ENCODE assay signal across 10 cellular contexts in the genomic region with DNA sequence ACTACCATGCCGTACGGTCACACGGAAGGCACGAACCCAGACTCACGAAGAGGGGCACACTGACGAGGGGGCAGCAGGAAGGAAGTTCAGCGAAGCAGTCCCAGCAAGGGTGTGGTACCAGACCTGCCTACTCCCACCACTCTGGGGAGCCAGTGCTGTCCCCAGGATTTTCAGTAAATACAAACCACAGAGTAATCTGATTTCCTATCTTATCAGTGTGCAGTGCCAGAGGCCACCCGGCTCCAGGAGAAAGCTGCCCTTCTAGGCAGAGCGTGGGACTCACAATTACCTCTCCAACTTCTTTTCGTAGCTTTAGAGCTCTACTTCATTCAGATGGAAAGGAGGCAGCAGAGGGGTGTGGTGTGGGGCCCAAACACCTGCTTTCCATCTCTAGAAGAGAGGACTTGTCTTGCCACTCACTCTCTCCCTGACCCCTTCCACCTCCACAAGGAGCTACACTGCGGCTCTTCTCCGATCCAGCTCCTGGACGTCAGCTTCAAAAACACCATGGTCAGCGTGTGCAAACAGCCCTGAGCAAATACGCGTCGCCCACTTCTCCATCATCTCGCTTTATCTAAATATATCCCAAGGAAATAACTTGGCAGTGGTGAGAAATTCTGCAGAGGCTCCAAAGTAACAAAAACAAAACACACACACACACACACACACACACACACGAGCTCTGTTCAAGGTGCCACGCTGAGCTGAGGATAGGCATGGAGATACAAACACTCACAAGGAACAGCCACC.
A peak's percentile ranks its signal among the peaks of the same experiment; 100 is the strongest.
DNase-seq lines count a peak whose midpoint lies in the region; ATAC-seq, FAIRE-seq and TF ChIP-seq lines count a peak whose summit lies in the region.
"Had no signal": no experiment of that assay in that cellular context is flagged by ENCODE, and none has a peak within 500 bp of the region (broad histone marks: within the 10 kb centered on the region; RNA-seq: fewer than 3 reads in every experiment).

No MANE protein-coding gene starts in this region.

- dilution Hi-C loops in endothelial cell of umbilical vein (cut with MboI; ENCODE audit: extremely low pct_ligation_motif_present, low sequenced_read_pairs) = no loop called here

- no peak overlapping the region for H4K8ac ChIP-seq in neuronal stem cell (ENCODE audit: low read depth, low read length)

- no peaks in the 10 kb centered on the region for H3K9me3 Mint-ChIP-seq in CD4-positive, alpha-beta memory T cell

- no TSS peak for BruUV-seq in endothelial cell of umbilical vein (replicated peaks; lab: Mats Ljungman, UMichigan)

- no peaks in the 10 kb centered on the region for H3K27me3 ChIP-seq in CD4-positive, alpha-beta memory T cell (ENCODE audit: insufficient read depth, low read length)
- H3K27me3 ChIP-seq in endothelial cell of umbilical vein (ENCODE audit: control insufficient read depth in 2 of 2, insufficient read depth in 2 of 2, low read length in 2 of 2) = no peaks in the 10 kb centered on the region
- no peaks in the 10 kb centered on the region for H3K27me3 ChIP-seq in pancreas
- peaks cover 0 to 14% (median 0%) of the 10 kb centered on the region in 3 experiments for H3K27me3 ChIP-seq in neuronal stem cell (ENCODE audit: control insufficient read depth in 3 of 3, insufficient read depth in 3 of 3, low read depth in 1 of 3, low read length in 3 of 3)
- H3K27me3 ChIP-seq in Karpas-422 (ENCODE audit: low read length) = no peaks in the 10 kb centered on the region

- peaks cover 12% of the 10 kb centered on the region for H3K79me1 ChIP-seq in neuronal stem cell (ENCODE audit: low read depth, low read length)

- H3K27ac ChIP-seq in CD4-positive, alpha-beta memory T cell (ENCODE audit: low read depth, low read length) = no peak overlapping the region
- H3K27ac ChIP-seq in endothelial cell of umbilical vein (ENCODE audit: insufficient read depth, low read depth, low read length) (no peak overlapping the region), pancreas (peak overlapping the region in 3 of 4 donors; percentile 18 to 58 (median 46)), neuronal stem cell (replicated peaks; ENCODE audit: low read length) (no peak overlapping the region), Karpas-422 (ENCODE audit: low read length) (no peak overlapping the region)

- H3K36me3 Mint-ChIP-seq in CD4-positive, alpha-beta memory T cell = peaks cover 0 to 3% of the 10 kb centered on the region in 2 donors
- peaks cover 2% of the 10 kb centered on the region for H3K36me3 Mint-ChIP-seq in T-helper 17 cell (ENCODE audit: low read depth)

- no peak overlapping the region for H3K23ac ChIP-seq in neuronal stem cell (ENCODE audit: low read depth, low read length, poor library complexity)

- H3K4me3 Mint-ChIP-seq in CD4-positive, alpha-beta memory T cell = peak overlapping the region in 4 of 8 donors; percentile 0 to 55 (median 28)
- H3K4me3 Mint-ChIP-seq in T-helper 17 cell = no peak overlapping the region

- H3K9ac ChIP-seq in endothelial cell of umbilical vein (replicated peaks; ENCODE audit: extremely low read depth, insufficient read depth, low read length) = no peak overlapping the region
- no peak overlapping the region for H3K9ac ChIP-seq in neuronal stem cell (ENCODE audit: low read depth, low read length, poor library complexity)
- no peak overlapping the region for H3K9ac ChIP-seq in Karpas-422 (ENCODE audit: low read length)

- no peak overlapping the region for H3K4ac ChIP-seq in neuronal stem cell (ENCODE audit: low read length)

- H3K14ac ChIP-seq in neuronal stem cell (ENCODE audit: low read length) = no peak overlapping the region

- no peak overlapping the region for H2BK12ac ChIP-seq in neuronal stem cell (ENCODE audit: low read length)

- H3K9me2 ChIP-seq in Karpas-422 (replicated peaks; ENCODE audit: insufficient read depth, low read length) = no peaks in the 10 kb centered on the region

- POLR2A ChIA-PET in CD4-positive, alpha-beta memory T cell (lab: Charles Lee; ENCODE audit: partially characterized antibody) = no interaction called here
- POLR2A ChIA-PET in endothelial cell of umbilical vein (lab: Charles Lee) = interaction anchor here (0.5 to 0.6 kb wide), 2 partner anchors 15 to 120 kb away, joined by 3 to 4 read pairs; no protein-coding TSS in a partner anchor

- H3K79me2 ChIP-seq in endothelial cell of umbilical vein (ENCODE audit: control insufficient read depth, insufficient read depth, low read length) (peaks cover 47% of the 10 kb centered on the region), Karpas-422 (ENCODE audit: low read length) (no peaks in the 10 kb centered on the region)

- intact Hi-C loops in CD4-positive, alpha-beta memory T cell (cut with micrococcal nuclease) = no loop called here
- intact Hi-C loops in endothelial cell of umbilical vein (cut with micrococcal nuclease) = no loop called here
- intact Hi-C loops in pancreas (cut with DNase I) = no loop called here

- FAIRE-seq in endothelial cell of umbilical vein (lab: Jason Lieb, UNC) (peak; percentile 79), pancreas (lab: Jason Lieb, UNC) (no peak)
- FAIRE-seq: TTC549 had no signal

- no peaks in the 10 kb centered on the region for H3K9me3 ChIP-seq in CD4-positive, alpha-beta memory T cell (ENCODE audit: control insufficient read depth in 1 of 2, low read length in 2 of 2)
- H3K9me3 ChIP-seq in T-helper 17 cell (ENCODE audit: control insufficient read depth, low read length, poor library complexity, severe bottlenecking) (no peaks in the 10 kb centered on the region), endothelial cell of umbilical vein (replicated peaks; ENCODE audit: control insufficient read depth, insufficient read depth, low read length) (no peaks in the 10 kb centered on the region), pancreas (no peaks in the 10 kb centered on the region), neuronal stem cell (replicated peaks in 1 of 2; ENCODE audit: control insufficient read depth in 2 of 2, insufficient read depth in 1 of 2, low read depth in 1 of 2, low read length in 2 of 2) (no peaks in the 10 kb centered on the region), Karpas-422 (ENCODE audit: low read length) (no peaks in the 10 kb centered on the region)

- H3K4me3 ChIP-seq in CD4-positive, alpha-beta memory T cell (ENCODE audit: low read length in 2 of 2) = no peak overlapping the region
- no peak overlapping the region for H3K4me3 ChIP-seq in endothelial cell of umbilical vein (replicated peaks in 1 of 3; ENCODE audit: insufficient read depth in 1 of 3, low read depth in 1 of 3, low read length in 3 of 3)
- no peak overlapping the region for H3K4me3 ChIP-seq in pancreas
- H3K4me3 ChIP-seq in neuronal stem cell (ENCODE audit: low read length in 2 of 2) = no peak overlapping the region
- no peak overlapping the region for H3K4me3 ChIP-seq in Karpas-422 (ENCODE audit: low read length)

- no peaks in the 10 kb centered on the region for H3K36me3 ChIP-seq in CD4-positive, alpha-beta memory T cell (ENCODE audit: insufficient read depth, low read length)
- H3K36me3 ChIP-seq in endothelial cell of umbilical vein (ENCODE audit: control insufficient read depth in 2 of 2, extremely low read depth in 1 of 2, insufficient read depth in 2 of 2, low read length in 2 of 2) (no peaks in the 10 kb centered on the region), pancreas (no peaks in the 10 kb centered on the region), neuronal stem cell (replicated peaks in 1 of 2; ENCODE audit: control insufficient read depth in 2 of 2, insufficient read depth in 2 of 2, low read length in 2 of 2) (peaks cover 0 to 5% of the 10 kb centered on the region in 2 donors), Karpas-422 (ENCODE audit: insufficient read depth, low read length) (no peaks in the 10 kb centered on the region)

- H2BK5ac ChIP-seq in neuronal stem cell (ENCODE audit: low read length) = no peak overlapping the region

- H2BK120ac ChIP-seq in neuronal stem cell (ENCODE audit: low read depth, low read length) = no peak overlapping the region

- CTCF ChIA-PET in CD4-positive, alpha-beta memory T cell (lab: Charles Lee; ENCODE audit: partially characterized antibody) = interaction anchor here (0.6 kb wide), 1 partner anchor 190 kb away, joined by 3 read pairs; no protein-coding TSS in a partner anchor
- CTCF ChIA-PET in endothelial cell of umbilical vein (lab: Charles Lee) = interaction anchor here (0.6 to 2.0 kb wide), 10 partner anchors 10 to 171 kb away, joined by 3 to 5 read pairs (median 3); no protein-coding TSS in a partner anchor

- H3K27ac Mint-ChIP-seq in CD4-positive, alpha-beta memory T cell = peak overlapping the region in 6 of 7 donors; percentile 24 to 90 (median 67)
- peak overlapping the region; percentile 91 for H3K27ac Mint-ChIP-seq in T-helper 17 cell

- TF ChIP-seq POLR2A in endothelial cell of umbilical vein (IDR thresholded peaks at IDR 0.05; ENCODE audit: low read depth, low read length) = no peak

- H3K4me1 Mint-ChIP-seq in CD4-positive, alpha-beta memory T cell = peaks cover 52 to 92% (median 69%) of the 10 kb centered on the region in 4 donors
- peaks cover 55% of the 10 kb centered on the region for H3K4me1 Mint-ChIP-seq in T-helper 17 cell

- H2BK15ac ChIP-seq in neuronal stem cell (ENCODE audit: low read length) = no peak overlapping the region

- no peak overlapping the region for H4K91ac ChIP-seq in neuronal stem cell (ENCODE audit: low read depth, low read length, poor library complexity)

- H3K4me2 ChIP-seq in endothelial cell of umbilical vein (ENCODE audit: insufficient read depth, low read length) = no peak overlapping the region
- H3K4me2 ChIP-seq in neuronal stem cell (ENCODE audit: insufficient read depth, low read length, poor library complexity, severe bottlenecking) = no peak overlapping the region
- H3K4me2 ChIP-seq in Karpas-422 (ENCODE audit: low read depth, low read length, poor library complexity, severe bottlenecking) = no peak overlapping the region

- DNase-seq in CD4-positive, alpha-beta memory T cell = no peak
- DNase-seq in T-helper 17 cell = no peak
- peak; percentile 52 for DNase-seq in endothelial cell of umbilical vein (ENCODE audit: low read depth, low spot score)
- no peak for DNase-seq in pancreas
- DNase-seq in nucleus accumbens (lab: John Stamatoyannopoulos, UW) = no peak
- DNase-seq in neuronal stem cell (ENCODE audit: low spot score) = no peak
- DNase-seq in Karpas-422 = no peak
- DNase-seq: NCI-H1417 treated with DMSO at 0.1 percent for 48 hours had no signal

- TF ChIP-seq CTCF in endothelial cell of umbilical vein (IDR thresholded peaks at IDR 0.05; ENCODE audit: extremely low read depth in 1 of 2, insufficient read depth in 1 of 2, low read depth in 1 of 2, low read length in 2 of 2) = no peak
- no peak for TF ChIP-seq CTCF in pancreas (IDR thresholded peaks at IDR 0.05)

- no peak for ATAC-seq in T-helper 17 cell
- ATAC-seq in pancreas = peak; percentile 34 to 64 (median 50)
- ATAC-seq in HG03095 (IDR thresholded peaks at IDR 0.05; ENCODE audit: unreplicated experiment) = no peak

- H3K4me1 ChIP-seq in CD4-positive, alpha-beta memory T cell (ENCODE audit: insufficient read depth, low read length) = peaks cover 39% of the 10 kb centered on the region
- H3K4me1 ChIP-seq in endothelial cell of umbilical vein (ENCODE audit: control insufficient read depth, extremely low read depth, insufficient read depth, low read length) (peaks cover 17% of the 10 kb centered on the region), pancreas (peaks cover 0 to 15% (median 7%) of the 10 kb centered on the region in 3 donors), neuronal stem cell (ENCODE audit: control insufficient read depth in 2 of 2, insufficient read depth in 1 of 2, low read depth in 1 of 2, low read length in 2 of 2) (peaks cover 41 to 42% of the 10 kb centered on the region in 2 donors), Karpas-422 (ENCODE audit: low read length) (no peaks in the 10 kb centered on the region)

- WGBS in pancreas, 2 donors = 35 to 37% methylated on average over 20 of the region's 20 CpGs
- no CpG with 5 or more reads among the region's 20 CpGs for WGBS in neuronal stem cell (ENCODE audit: extremely low coverage in 2 of 2, insufficient read length in 2 of 2, insufficient replicate concordance in 1 of 2), 2 donors

- H4K20me1 ChIP-seq in endothelial cell of umbilical vein (replicated peaks; ENCODE audit: control insufficient read depth, extremely low read depth, insufficient read depth, low read length) (peaks cover 2% of the 10 kb centered on the region), Karpas-422 (ENCODE audit: insufficient read depth, low read depth, low read length) (0 out of 2 replicates have a peak, but pooled peaks cover 9% of the 10 kb centered on the region)

- H2AFZ ChIP-seq in endothelial cell of umbilical vein (ENCODE audit: low read depth, low read length) = no peak overlapping the region
- H2AFZ ChIP-seq in neuronal stem cell (ENCODE audit: low read length) = no peak overlapping the region
- H2AFZ ChIP-seq in Karpas-422 (ENCODE audit: low read length) = no peak overlapping the region

- no peaks in the 10 kb centered on the region for H3K9me1 ChIP-seq in endothelial cell of umbilical vein (replicated peaks; ENCODE audit: control insufficient read depth, extremely low read depth, insufficient read depth, low read length)

- no peaks in the 10 kb centered on the region for H3K27me3 Mint-ChIP-seq in CD4-positive, alpha-beta memory T cell
- H3K27me3 Mint-ChIP-seq in T-helper 17 cell = no peaks in the 10 kb centered on the region

- H2AK5ac ChIP-seq in neuronal stem cell (ENCODE audit: low read depth, low read length) = no peak overlapping the region

- no peak overlapping the region for H3K18ac ChIP-seq in neuronal stem cell (ENCODE audit: low read length)

Comparison
In these comparisons a context has a peak if more than half of its experiments do, and no peak if none do; other contexts are left out.
1. H3K27ac ChIP-seq: peak in pancreas (3 of 4); none in CD4-positive, alpha-beta memory T cell (single experiment), endothelial cell of umbilical vein (single experiment), neuronal stem cell (single experiment) and Karpas-422 (single experiment).
2. ATAC-seq: peak in pancreas (4 of 4); none in T-helper 17 cell (single experiment) and HG03095 (single experiment).